Comparison of ENCODE assay signal across 23 cellular contexts in genomic region chr22:27564806-27565205, GRCh38.
A peak's percentile ranks its signal among the peaks of the same experiment; 100 is the strongest.
DNase-seq lines count a peak whose midpoint lies in the region; ATAC-seq and TF ChIP-seq lines count a peak whose summit lies in the region.
"Had no signal": no experiment of that assay in that cellular context is flagged by ENCODE, and none has a peak within 500 bp of the region (broad histone marks: within the 10 kb centered on the region; RNA-seq: fewer than 3 reads in every experiment).

No MANE protein-coding gene starts in this region.

- H3K27ac ChIP-seq in PC-3 (ENCODE audit: low read length) (no peak overlapping the region), thyroid gland (no peak overlapping the region), tibial nerve (no peak overlapping the region)
- H3K27ac ChIP-seq: 22Rv1, C4-2B, Peyer's patch had no signal

- H3F3A ChIP-seq in PC-3 (ENCODE audit: low read length, unreplicated experiment): no peaks in the 10 kb centered on the region

- no peaks in the 10 kb centered on the region for H3K79me2 ChIP-seq in PC-3 (ENCODE audit: low read length)

- no peak overlapping the region for H3K9ac ChIP-seq in PC-3 (ENCODE audit: low read length)

- ATAC-seq in PC-3: no peak
- ATAC-seq: CD8-positive, alpha-beta T cell had no signal

- H3K36me3 ChIP-seq in PC-3 (ENCODE audit: low read depth, low read length) (no peaks in the 10 kb centered on the region), thyroid gland (no peaks in the 10 kb centered on the region), tibial nerve (no peaks in the 10 kb centered on the region)
- H3K36me3 ChIP-seq: Peyer's patch had no signal

- DNase-seq in NCI-H1105 (lab: John Stamatoyannopoulos, UW): peak; percentile 25
- DNase-seq in NCI-H1105 treated with DMSO at 0.1 percent for 48 hours (lab: John Stamatoyannopoulos, UW): no peak
- peak; percentile 42 for DNase-seq in PC-3
- DNase-seq in kidney tubule cell (ENCODE audit: low spot score): peak; percentile 7
- peak; percentile 8 to 17 for DNase-seq in thyroid gland
- no peak for DNase-seq in posterior vena cava (ENCODE audit: low spot score)
- no peak for DNase-seq in tibial nerve (ENCODE audit: low spot score in 2 of 2)
- DNase-seq: CD8-positive, alpha-beta T cell; DMS 273 treated with DMSO at 0.1 percent for 48 hours; DMS79 treated with DMSO at 0.1 percent for 48 hours; GF-D8; IMR-90; KG1; NCI-H1048; NCI-H1436; NCI-H187; NCI-H2081 treated with DMSO at 0.1 percent for 48 hours; NCI-H446 treated with DMSO at 0.1 percent for 48 hours; NCI-H526; Peyer's patch; SHP77 treated with DMSO at 0.1 percent for 48 hours had no signal

- no peak for TF ChIP-seq EP300 in tibial nerve (IDR thresholded peaks at IDR 0.05)

- H3K4me3 ChIP-seq in PC-3 (ENCODE audit: low read length) (no peak overlapping the region), thyroid gland (replicated peaks in 1 of 3) (no peak overlapping the region), tibial nerve (no peak overlapping the region)
- H3K4me3 ChIP-seq: Peyer's patch had no signal

- POLR2A ChIA-PET in PC-3 (lab: Charles Lee; ENCODE audit: unreplicated experiment): no interaction called here

- no peak overlapping the region for H3K4me2 ChIP-seq in PC-3 (ENCODE audit: low read length)

- H3K9me2 ChIP-seq in PC-3 (replicated peaks; ENCODE audit: low read length): no peaks in the 10 kb centered on the region

- no peaks in the 10 kb centered on the region for H3K9me3 ChIP-seq in PC-3 (ENCODE audit: low read length)
- no peaks in the 10 kb centered on the region for H3K9me3 ChIP-seq in thyroid gland
- H3K9me3 ChIP-seq in tibial nerve: peaks cover 0 to 7% (median 0%) of the 10 kb centered on the region in 4 donors
- H3K9me3 ChIP-seq: Peyer's patch had no signal

- H3K27me3 ChIP-seq in PC-3 (ENCODE audit: low read length) (no peaks in the 10 kb centered on the region), thyroid gland (no peaks in the 10 kb centered on the region), tibial nerve (no peaks in the 10 kb centered on the region)
- H3K27me3 ChIP-seq: Peyer's patch had no signal

- H2AFZ ChIP-seq in PC-3 (ENCODE audit: low read length): no peak overlapping the region

- TF ChIP-seq CTCF in PC-3 (conservative IDR thresholded peaks at IDR 0.05; ENCODE audit: low read depth, low read length) (no peak), thyroid gland (IDR thresholded peaks at IDR 0.05) (no peak), tibial nerve (IDR thresholded peaks at IDR 0.05) (no peak)

- WGBS in thyroid gland, 2 donors: 56 to 66% methylated on average over 2 of the region's 2 CpGs
- 93 to 95% methylated on average over 2 of the region's 2 CpGs for WGBS in tibial nerve, 2 donors

- no peaks in the 10 kb centered on the region for H4K20me1 ChIP-seq in PC-3 (ENCODE audit: low read length)

- intact Hi-C loops in PC-3 (cut with micrococcal nuclease) (no loop called here), thyroid gland (cut with DNase I) (no loop called here), posterior vena cava (cut with DNase I) (no loop called here)

- CTCF ChIA-PET in PC-3 (lab: Charles Lee): no interaction called here

- H3K4me1 ChIP-seq in PC-3 (ENCODE audit: insufficient read depth, low read length) (no peaks in the 10 kb centered on the region), thyroid gland (no peaks in the 10 kb centered on the region), tibial nerve (no peaks in the 10 kb centered on the region)
- H3K4me1 ChIP-seq: Peyer's patch had no signal

- no TSS peak for BruUV-seq in PC-3 (replicated peaks; lab: Mats Ljungman, UMichigan)

- TF ChIP-seq POLR2A in thyroid gland (IDR thresholded peaks at IDR 0.05) (no peak), tibial nerve (IDR thresholded peaks at IDR 0.05) (no peak)

Comparison
In these comparisons a context has a peak if more than half of its experiments do, and no peak if none do; other contexts are left out.
1. DNase-seq: peak in NCI-H1105 (single experiment), PC-3 (single experiment), kidney tubule cell (single experiment) and thyroid gland (2 of 2); none in NCI-H1105 treated with DMSO at 0.1 percent for 48 hours (single experiment), posterior vena cava (single experiment) and tibial nerve (0 of 2).